Comparison of ENCODE assay signal across 23 cellular contexts in the genomic region with DNA sequence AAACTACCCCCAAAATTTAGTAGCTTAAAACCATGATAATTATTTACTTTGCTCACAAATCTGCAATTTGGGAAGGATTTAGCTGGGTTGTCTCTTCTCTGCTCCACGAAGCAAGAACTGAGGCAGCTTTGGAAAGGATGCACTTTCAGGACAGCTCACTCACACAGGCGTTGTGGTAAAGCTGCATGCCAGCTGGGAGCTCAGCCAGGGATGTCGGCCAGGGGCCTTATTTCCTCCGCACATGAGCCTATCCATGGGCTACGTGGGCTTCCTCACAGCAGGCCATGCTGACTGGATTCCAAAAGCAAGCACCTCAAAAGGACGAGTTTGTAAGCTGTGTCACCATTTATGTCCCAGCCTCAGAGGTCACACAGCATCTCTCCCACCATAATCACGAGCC.
"Had no signal": no experiment of that assay in that cellular context is flagged by ENCODE, and none has a peak within 500 bp of the region (broad histone marks: within the 10 kb centered on the region; RNA-seq: fewer than 3 reads in every experiment).

No MANE protein-coding gene starts in this region.

- H3K4me3 ChIP-seq: Peyer's patch had no signal

- H3K4me1 ChIP-seq: Peyer's patch had no signal

- H3K27ac ChIP-seq: Peyer's patch, VCaP had no signal

- DNase-seq: activated CD4-positive, CD25-positive, alpha-beta regulatory T cell; activated CD8-positive, alpha-beta memory T cell treated with anti-CD3 and anti-CD28 coated beads, Interleukin-2, amount 50 U/mL, for 4 hours; activated CD8-positive, alpha-beta T cell treated with anti-CD3 and anti-CD28 coated beads for 36 hours; activated gamma-delta T cell treated with Interleukin-2 at 50 U/mL for 16 hours; activated naive CD4-positive, alpha-beta T cell treated with anti-CD3 and anti-CD28 coated beads, Interleukin-2, amount 10 ng/mL, durations not matched to agents 7 days and 5 days; activated naive CD8-positive, alpha-beta T cell treated with anti-CD3 and anti-CD28 coated beads for 36 hours; activated T-cell treated with anti-CD3 and anti-CD28 coated beads, Interleukin-2, amount 50 U/mL, for 72 hours; caudate nucleus; KG1; NCI-H1092; NCI-H1417; NCI-H1930; NCI-H2171; NCI-H2227 treated with DMSO at 0.1 percent for 48 hours; NCI-H446 treated with DMSO at 0.1 percent for 48 hours; NCI-H524 treated with DMSO at 0.1 percent for 48 hours; NCI-H82; Peyer's patch; SIG-M5; T-cell; T-helper 2 cell; T1000 had no signal

- H3K36me3 ChIP-seq: Peyer's patch had no signal

- ATAC-seq: activated CD8-positive, alpha-beta T cell treated with anti-CD3 and anti-CD28 coated beads for 36 hours; activated T-cell treated with anti-CD3 and anti-CD28 coated beads, Interleukin-2, amount 50 U/mL, for 72 hours; T-cell had no signal

- H3K27me3 ChIP-seq: Peyer's patch had no signal

- H3K9me3 ChIP-seq: Peyer's patch had no signal
